ENCODE assay signal across 1 cellular context in the genomic region with DNA sequence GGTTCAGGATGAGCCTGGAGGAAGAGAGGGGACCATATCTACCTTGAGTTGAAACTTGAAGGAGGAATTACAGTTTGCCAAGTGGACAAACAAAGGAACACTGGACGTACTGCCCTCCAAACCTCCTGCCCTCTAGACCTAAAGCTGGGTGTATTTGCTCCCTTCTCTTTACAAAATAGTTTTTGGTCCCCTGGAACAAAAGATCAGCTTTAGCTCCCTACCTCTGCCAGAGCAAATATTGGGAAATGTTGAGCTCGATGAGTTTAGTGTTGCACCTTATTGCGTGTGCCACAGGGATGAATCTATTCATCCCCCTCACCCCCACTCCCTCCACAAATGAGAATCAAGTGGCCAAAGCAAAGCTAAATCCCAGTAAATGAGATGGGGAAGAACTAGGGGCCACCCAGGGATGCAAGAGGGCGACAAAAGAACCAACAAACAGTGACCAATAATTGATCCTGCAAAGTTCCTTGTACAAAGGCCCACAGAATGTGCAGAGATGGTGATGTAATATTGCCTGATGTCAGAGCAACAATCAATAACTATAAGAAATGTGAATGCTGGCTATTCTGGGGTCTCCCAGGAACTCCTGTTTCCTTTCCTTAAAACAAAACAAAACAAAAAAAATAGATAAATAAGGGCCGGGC.
A peak's percentile ranks its signal among the peaks of the same experiment; 100 is the strongest.
TF ChIP-seq lines count a peak whose summit lies in the region.

No MANE protein-coding gene starts in this region.

TF ChIP-seq in HepG2, 621 proteins besides CTCF, POLR2A, EP300 and RAD21 (continued from another document and continues in another):
- TF ChIP-seq, protein P1, sequence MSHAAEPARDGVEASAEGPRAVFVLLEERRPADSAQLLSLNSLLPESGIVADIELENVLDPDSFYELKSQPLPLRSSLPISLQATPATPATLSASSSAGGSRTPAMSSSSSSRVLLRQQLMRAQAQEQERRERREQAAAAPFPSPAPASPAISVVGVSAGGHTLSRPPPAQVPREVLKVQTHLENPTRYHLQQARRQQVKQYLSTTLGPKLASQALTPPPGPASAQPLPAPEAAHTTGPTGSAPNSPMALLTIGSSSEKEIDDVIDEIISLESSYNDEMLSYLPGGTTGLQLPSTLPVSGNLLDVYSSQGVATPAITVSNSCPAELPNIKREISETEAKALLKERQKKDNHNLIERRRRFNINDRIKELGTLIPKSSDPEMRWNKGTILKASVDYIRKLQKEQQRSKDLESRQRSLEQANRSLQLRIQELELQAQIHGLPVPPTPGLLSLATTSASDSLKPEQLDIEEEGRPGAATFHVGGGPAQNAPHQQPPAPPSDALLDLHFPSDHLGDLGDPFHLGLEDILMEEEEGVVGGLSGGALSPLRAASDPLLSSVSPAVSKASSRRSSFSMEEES (CRISPR knock-in tag; IDR thresholded peaks at IDR 0.05) = peak; percentile 61; the same call in 1 of the 2 replicates
- peak; percentile 81 for TF ChIP-seq KDM6A (CRISPR knock-in tag; IDR thresholded peaks at IDR 0.05; ENCODE audit: low read depth)
- 0 out of 2 replicates have a peak, but pooled peaks have one; percentile 51 for TF ChIP-seq POLR2G (IDR thresholded peaks at IDR 0.05; ENCODE audit: low read depth, low read length)
- TF ChIP-seq SP5 (CRISPR knock-in tag; IDR thresholded peaks at IDR 0.05; ENCODE audit: borderline replicate concordance, low read depth) = 0 out of 2 replicates have a peak, but pooled peaks have one; percentile 40
- TF ChIP-seq TBL1XR1 (IDR thresholded peaks at IDR 0.05; ENCODE audit: borderline replicate concordance, low read length, partially characterized antibody) = peak; percentile 62
- TF ChIP-seq SP2 (CRISPR knock-in tag; IDR thresholded peaks at IDR 0.05) = no peak
- TF ChIP-seq MBNL3 (CRISPR knock-in tag; conservative IDR thresholded peaks at IDR 0.05) = 0 out of 2 replicates have a peak, but pooled peaks have one; percentile 37
- TF ChIP-seq SMARCC2 (IDR thresholded peaks at IDR 0.05) = peak; percentile 34; the same call in 1 of the 2 replicates
- TF ChIP-seq, protein P2, sequence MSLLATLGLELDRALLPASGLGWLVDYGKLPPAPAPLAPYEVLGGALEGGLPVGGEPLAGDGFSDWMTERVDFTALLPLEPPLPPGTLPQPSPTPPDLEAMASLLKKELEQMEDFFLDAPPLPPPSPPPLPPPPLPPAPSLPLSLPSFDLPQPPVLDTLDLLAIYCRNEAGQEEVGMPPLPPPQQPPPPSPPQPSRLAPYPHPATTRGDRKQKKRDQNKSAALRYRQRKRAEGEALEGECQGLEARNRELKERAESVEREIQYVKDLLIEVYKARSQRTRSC (CRISPR knock-in tag; IDR thresholded peaks at IDR 0.05; ENCODE audit: low read depth) = 0 out of 2 replicates have a peak, but pooled peaks have one; percentile 52
- no peak for TF ChIP-seq ZNF563 (CRISPR knock-in tag; IDR thresholded peaks at IDR 0.05)
- no peak; the same call in 1 of the 2 replicates for TF ChIP-seq NR2F6 (IDR thresholded peaks at IDR 0.05)
- TF ChIP-seq NR2F6 (CRISPR knock-in tag; IDR thresholded peaks at IDR 0.05) = peak; percentile 32; the same call in 1 of the 2 replicates
- no peak for TF ChIP-seq SETDB1 (CRISPR knock-in tag; IDR thresholded peaks at IDR 0.05; ENCODE audit: borderline replicate concordance)
- peak; percentile 86; the same call in 1 of the 2 replicates for TF ChIP-seq NFKBIZ (CRISPR knock-in tag; IDR thresholded peaks at IDR 0.05)
- TF ChIP-seq RCOR2 (CRISPR knock-in tag; IDR thresholded peaks at IDR 0.05) = peak; percentile 32; the same call in 1 of the 2 replicates
- no peak for TF ChIP-seq RERE (CRISPR knock-in tag; IDR thresholded peaks at IDR 0.05; ENCODE audit: low read depth)
- TF ChIP-seq ZNF770 (CRISPR knock-in tag; IDR thresholded peaks at IDR 0.05) = peak; percentile 33; the same call in 1 of the 2 replicates
- TF ChIP-seq SIX4 (CRISPR knock-in tag; IDR thresholded peaks at IDR 0.05) = peak; percentile 81; the same call in 1 of the 2 replicates
- 0 out of 2 replicates have a peak, but pooled peaks have one; percentile 38 for TF ChIP-seq SAFB2 (CRISPR knock-in tag; IDR thresholded peaks at IDR 0.05; ENCODE audit: borderline replicate concordance, low read depth)
- TF ChIP-seq, protein P3, sequence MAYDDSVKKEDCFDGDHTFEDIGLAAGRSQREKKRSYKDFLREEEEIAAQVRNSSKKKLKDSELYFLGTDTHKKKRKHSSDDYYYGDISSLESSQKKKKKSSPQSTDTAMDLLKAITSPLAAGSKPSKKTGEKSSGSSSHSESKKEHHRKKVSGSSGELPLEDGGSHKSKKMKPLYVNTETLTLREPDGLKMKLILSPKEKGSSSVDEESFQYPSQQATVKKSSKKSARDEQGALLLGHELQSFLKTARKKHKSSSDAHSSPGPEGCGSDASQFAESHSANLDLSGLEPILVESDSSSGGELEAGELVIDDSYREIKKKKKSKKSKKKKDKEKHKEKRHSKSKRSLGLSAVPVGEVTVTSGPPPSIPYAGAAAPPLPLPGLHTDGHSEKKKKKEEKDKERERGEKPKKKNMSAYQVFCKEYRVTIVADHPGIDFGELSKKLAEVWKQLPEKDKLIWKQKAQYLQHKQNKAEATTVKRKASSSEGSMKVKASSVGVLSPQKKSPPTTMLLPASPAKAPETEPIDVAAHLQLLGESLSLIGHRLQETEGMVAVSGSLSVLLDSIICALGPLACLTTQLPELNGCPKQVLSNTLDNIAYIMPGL (CRISPR knock-in tag; IDR thresholded peaks at IDR 0.05; ENCODE audit: borderline replicate concordance in 1 of 2, low read depth in 1 of 2) = peak in 1 of 2 experiments; percentile 29; a peak in 2 of 4 replicates
- TF ChIP-seq, protein P4, sequence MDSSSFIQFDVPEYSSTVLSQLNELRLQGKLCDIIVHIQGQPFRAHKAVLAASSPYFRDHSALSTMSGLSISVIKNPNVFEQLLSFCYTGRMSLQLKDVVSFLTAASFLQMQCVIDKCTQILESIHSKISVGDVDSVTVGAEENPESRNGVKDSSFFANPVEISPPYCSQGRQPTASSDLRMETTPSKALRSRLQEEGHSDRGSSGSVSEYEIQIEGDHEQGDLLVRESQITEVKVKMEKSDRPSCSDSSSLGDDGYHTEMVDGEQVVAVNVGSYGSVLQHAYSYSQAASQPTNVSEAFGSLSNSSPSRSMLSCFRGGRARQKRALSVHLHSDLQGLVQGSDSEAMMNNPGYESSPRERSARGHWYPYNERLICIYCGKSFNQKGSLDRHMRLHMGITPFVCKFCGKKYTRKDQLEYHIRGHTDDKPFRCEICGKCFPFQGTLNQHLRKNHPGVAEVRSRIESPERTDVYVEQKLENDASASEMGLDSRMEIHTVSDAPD (CRISPR knock-in tag; IDR thresholded peaks at IDR 0.05) = peak; percentile 76; the same call in 1 of the 2 replicates
- TF ChIP-seq FOXK1 (CRISPR knock-in tag; IDR thresholded peaks at IDR 0.05; ENCODE audit: borderline replicate concordance, low read depth) = peak; percentile 18; the same call in 1 of the 2 replicates
- TF ChIP-seq ELF1 (CRISPR knock-in tag; IDR thresholded peaks at IDR 0.05) = no peak
- no peak for TF ChIP-seq SNAPC5 (CRISPR knock-in tag; IDR thresholded peaks at IDR 0.05; ENCODE audit: borderline replicate concordance)
- TF ChIP-seq HMG20A (CRISPR knock-in tag; IDR thresholded peaks at IDR 0.05; ENCODE audit: borderline replicate concordance) = peak; percentile 74; the same call in 1 of the 2 replicates
- peak; percentile 70 for TF ChIP-seq RXRB (CRISPR knock-in tag; IDR thresholded peaks at IDR 0.05; ENCODE audit: borderline replicate concordance)
- no peak for TF ChIP-seq HOXA7 (CRISPR knock-in tag; IDR thresholded peaks at IDR 0.05)
- peak; percentile 53; the same call in 1 of the 2 replicates for TF ChIP-seq RARA (CRISPR knock-in tag; IDR thresholded peaks at IDR 0.05)
- peak; percentile 88 for TF ChIP-seq ASH2L (IDR thresholded peaks at IDR 0.05; ENCODE audit: insufficient read length, low read depth, low read length)
- TF ChIP-seq NCOR1 (IDR thresholded peaks at IDR 0.05; ENCODE audit: borderline replicate concordance, low read length) = peak; percentile 81
- peak; percentile 44 for TF ChIP-seq ATF1 (CRISPR knock-in tag; IDR thresholded peaks at IDR 0.05)
- TF ChIP-seq TOPORS (CRISPR knock-in tag; IDR thresholded peaks at IDR 0.05) = 0 out of 2 replicates have a peak, but pooled peaks have one; percentile 46
- TF ChIP-seq SRF (IDR thresholded peaks at IDR 0.05; ENCODE audit: low read depth, low read length) = 0 out of 2 replicates have a peak, but pooled peaks have one; percentile 39
- no peak for TF ChIP-seq NFAT5 (CRISPR knock-in tag; IDR thresholded peaks at IDR 0.05)
- no peak for TF ChIP-seq ZNF496 (CRISPR knock-in tag; IDR thresholded peaks at IDR 0.05; ENCODE audit: insufficient replicate concordance)
- TF ChIP-seq ZNF33A (CRISPR knock-in tag; IDR thresholded peaks at IDR 0.05; ENCODE audit: borderline replicate concordance) = no peak
- 0 out of 2 replicates have a peak, but pooled peaks have one; percentile 4 for TF ChIP-seq SAP130 (CRISPR knock-in tag; IDR thresholded peaks at IDR 0.05; ENCODE audit: low read depth)
- TF ChIP-seq ZBTB7B (CRISPR knock-in tag; IDR thresholded peaks at IDR 0.05) = peak; percentile 45; the same call in 1 of the 2 replicates
